8 cellular contexts compared by ENCODE assay signal in genomic region chr11:72743321-72744221, GRCh38. TPM values are rescaled to one million over a fixed set of nuclear protein-coding genes. Genes with fewer than 3 reads are reported as not detected.
A peak's percentile ranks its signal among the peaks of the same experiment; 100 is the strongest.
DNase-seq lines count a peak whose midpoint lies in the region; ATAC-seq and TF ChIP-seq lines count a peak whose summit lies in the region.

No MANE protein-coding gene starts in this region.

- no peak for DNase-seq in activated T-cell treated with anti-CD3 and anti-CD28 coated beads, Interleukin-2, amount 50 U/mL, for 72 hours
- no peak for DNase-seq in activated T-cell treated with anti-CD3 and anti-CD28 coated beads, Interleukin-2, amount 50 U/mL, for 48 hours
- DNase-seq in WERI-Rb-1, result peak; percentile 86
- no peak for DNase-seq in activated gamma-delta T cell (lab: John Stamatoyannopoulos, UW)
- no peak for DNase-seq in NCI-H1436 (lab: John Stamatoyannopoulos, UW)

- H3K36me3 Mint-ChIP-seq in activated T-cell treated with anti-CD3 and anti-CD28 coated beads, Interleukin-2, amount 50 U/mL, for 72 hours (ENCODE audit: insufficient read depth in 2 of 2), result no peaks in the 10 kb centered on the region
- peaks cover 2% of the 10 kb centered on the region for H3K36me3 Mint-ChIP-seq in stimulated activated naive CD8-positive, alpha-beta T cell treated with anti-CD3 and anti-CD28 coated beads, Interleukin-15, Interleukin-2, amounts not matched to agents 100 ng/mL and 50 ng/mL, for 24 hours (ENCODE audit: low read depth)

- H3K4me3 ChIP-seq in WERI-Rb-1 (ENCODE audit: low read depth, low read length), result no peak overlapping the region

- no peak for TF ChIP-seq CTCF in WERI-Rb-1 (IDR thresholded peaks at IDR 0.05; ENCODE audit: low read depth, low read length)

- no peaks in the 10 kb centered on the region for H3K27me3 Mint-ChIP-seq in activated T-cell treated with anti-CD3 and anti-CD28 coated beads, Interleukin-2, amount 50 U/mL, for 72 hours (ENCODE audit: low read depth)
- H3K27me3 Mint-ChIP-seq in stimulated activated naive CD8-positive, alpha-beta T cell treated with anti-CD3 and anti-CD28 coated beads, Interleukin-15, Interleukin-2, amounts not matched to agents 100 ng/mL and 50 ng/mL, for 24 hours, result no peaks in the 10 kb centered on the region

- H3K4me3 Mint-ChIP-seq in activated T-cell treated with anti-CD3 and anti-CD28 coated beads, Interleukin-2, amount 50 U/mL, for 72 hours, result no peak overlapping the region
- no peak overlapping the region for H3K4me3 Mint-ChIP-seq in stimulated activated naive CD8-positive, alpha-beta T cell treated with anti-CD3 and anti-CD28 coated beads, Interleukin-15, Interleukin-2, amounts not matched to agents 100 ng/mL and 50 ng/mL, for 24 hours

- H3K27ac ChIP-seq in WERI-Rb-1, result peak overlapping the region; percentile 86

- no peaks in the 10 kb centered on the region for H3K9me3 Mint-ChIP-seq in activated T-cell treated with anti-CD3 and anti-CD28 coated beads, Interleukin-2, amount 50 U/mL, for 72 hours
- H3K9me3 Mint-ChIP-seq in stimulated activated naive CD8-positive, alpha-beta T cell treated with anti-CD3 and anti-CD28 coated beads, Interleukin-15, Interleukin-2, amounts not matched to agents 100 ng/mL and 50 ng/mL, for 24 hours, result no peaks in the 10 kb centered on the region

- peak overlapping the region; percentile 60 for H3K27ac Mint-ChIP-seq in activated T-cell treated with anti-CD3 and anti-CD28 coated beads, Interleukin-2, amount 50 U/mL, for 72 hours
- peak overlapping the region; percentile 81 for H3K27ac Mint-ChIP-seq in stimulated activated naive CD8-positive, alpha-beta T cell treated with anti-CD3 and anti-CD28 coated beads, Interleukin-15, Interleukin-2, amounts not matched to agents 100 ng/mL and 50 ng/mL, for 24 hours

- H3K36me3 ChIP-seq in WERI-Rb-1, result no peaks in the 10 kb centered on the region

- H3K4me1 Mint-ChIP-seq in activated T-cell treated with anti-CD3 and anti-CD28 coated beads, Interleukin-2, amount 50 U/mL, for 72 hours (ENCODE audit: low read depth), result peaks cover 52% of the 10 kb centered on the region
- peaks cover 69% of the 10 kb centered on the region for H3K4me1 Mint-ChIP-seq in stimulated activated naive CD8-positive, alpha-beta T cell treated with anti-CD3 and anti-CD28 coated beads, Interleukin-15, Interleukin-2, amounts not matched to agents 100 ng/mL and 50 ng/mL, for 24 hours (ENCODE audit: low read depth)

- no peaks in the 10 kb centered on the region for H3K27me3 ChIP-seq in WERI-Rb-1 (ENCODE audit: insufficient read depth, low read depth, severe bottlenecking)

- H3K9me3 ChIP-seq in WERI-Rb-1 (ENCODE audit: severe bottlenecking), result no peaks in the 10 kb centered on the region

- ATAC-seq in activated T-cell treated with anti-CD3 and anti-CD28 coated beads, Interleukin-2, amount 50 U/mL, for 72 hours (replicated peaks in 1 of 2), result peak; percentile 39 to 52
- ATAC-seq in HG03066 (IDR thresholded peaks at IDR 0.05; ENCODE audit: low read depth, unreplicated experiment) (peak; percentile 50), SK-N-SH treated with all-trans-retinoic acid at 6 μM for 48 hours (no peak)

TF ChIP-seq in SK-N-SH treated with all-trans-retinoic acid at 6 μM for 48 hours, 23 proteins besides CTCF, POLR2A, EP300 and RAD21:
- TF ChIP-seq ZFP30 (CRISPR knock-in tag; IDR thresholded peaks at IDR 0.05) (no peak), OSR1 (CRISPR knock-in tag; IDR thresholded peaks at IDR 0.05) (no peak), ZFP3 (CRISPR knock-in tag; IDR thresholded peaks at IDR 0.05) (no peak), ESRRG (CRISPR knock-in tag; IDR thresholded peaks at IDR 0.05) (no peak), ARNTL (CRISPR knock-in tag; IDR thresholded peaks at IDR 0.05; ENCODE audit: borderline replicate concordance, low read depth) (no peak), ZNF70 (CRISPR knock-in tag; IDR thresholded peaks at IDR 0.05) (no peak), ISL1 (CRISPR knock-in tag; IDR thresholded peaks at IDR 0.05) (no peak), CREB5 (CRISPR knock-in tag; IDR thresholded peaks at IDR 0.05; ENCODE audit: low read depth) (no peak), TCF4 (CRISPR knock-in tag; IDR thresholded peaks at IDR 0.05; ENCODE audit: borderline replicate concordance) (no peak), SNAI2 (CRISPR knock-in tag; IDR thresholded peaks at IDR 0.05) (no peak), TOX (CRISPR knock-in tag; IDR thresholded peaks at IDR 0.05; ENCODE audit: borderline replicate concordance) (no peak), ZNF565 (CRISPR knock-in tag; conservative IDR thresholded peaks at IDR 0.05; ENCODE audit: low read depth) (no peak), ZNF8 (CRISPR knock-in tag; IDR thresholded peaks at IDR 0.05) (no peak)
- TF ChIP-seq, protein P1, sequence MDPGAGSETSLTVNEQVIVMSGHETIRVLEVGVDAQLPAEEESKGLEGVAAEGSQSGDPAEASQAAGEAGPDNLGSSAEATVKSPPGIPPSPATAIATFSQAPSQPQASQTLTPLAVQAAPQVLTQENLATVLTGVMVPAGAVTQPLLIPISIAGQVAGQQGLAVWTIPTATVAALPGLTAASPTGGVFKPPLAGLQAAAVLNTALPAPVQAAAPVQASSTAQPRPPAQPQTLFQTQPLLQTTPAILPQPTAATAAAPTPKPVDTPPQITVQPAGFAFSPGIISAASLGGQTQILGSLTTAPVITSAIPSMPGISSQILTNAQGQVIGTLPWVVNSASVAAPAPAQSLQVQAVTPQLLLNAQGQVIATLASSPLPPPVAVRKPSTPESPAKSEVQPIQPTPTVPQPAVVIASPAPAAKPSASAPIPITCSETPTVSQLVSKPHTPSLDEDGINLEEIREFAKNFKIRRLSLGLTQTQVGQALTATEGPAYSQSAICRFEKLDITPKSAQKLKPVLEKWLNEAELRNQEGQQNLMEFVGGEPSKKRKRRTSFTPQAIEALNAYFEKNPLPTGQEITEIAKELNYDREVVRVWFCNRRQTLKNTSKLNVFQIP (CRISPR knock-in tag; IDR thresholded peaks at IDR 0.05; ENCODE audit: borderline replicate concordance, low read depth), result no peak
- TF ChIP-seq, protein P2, sequence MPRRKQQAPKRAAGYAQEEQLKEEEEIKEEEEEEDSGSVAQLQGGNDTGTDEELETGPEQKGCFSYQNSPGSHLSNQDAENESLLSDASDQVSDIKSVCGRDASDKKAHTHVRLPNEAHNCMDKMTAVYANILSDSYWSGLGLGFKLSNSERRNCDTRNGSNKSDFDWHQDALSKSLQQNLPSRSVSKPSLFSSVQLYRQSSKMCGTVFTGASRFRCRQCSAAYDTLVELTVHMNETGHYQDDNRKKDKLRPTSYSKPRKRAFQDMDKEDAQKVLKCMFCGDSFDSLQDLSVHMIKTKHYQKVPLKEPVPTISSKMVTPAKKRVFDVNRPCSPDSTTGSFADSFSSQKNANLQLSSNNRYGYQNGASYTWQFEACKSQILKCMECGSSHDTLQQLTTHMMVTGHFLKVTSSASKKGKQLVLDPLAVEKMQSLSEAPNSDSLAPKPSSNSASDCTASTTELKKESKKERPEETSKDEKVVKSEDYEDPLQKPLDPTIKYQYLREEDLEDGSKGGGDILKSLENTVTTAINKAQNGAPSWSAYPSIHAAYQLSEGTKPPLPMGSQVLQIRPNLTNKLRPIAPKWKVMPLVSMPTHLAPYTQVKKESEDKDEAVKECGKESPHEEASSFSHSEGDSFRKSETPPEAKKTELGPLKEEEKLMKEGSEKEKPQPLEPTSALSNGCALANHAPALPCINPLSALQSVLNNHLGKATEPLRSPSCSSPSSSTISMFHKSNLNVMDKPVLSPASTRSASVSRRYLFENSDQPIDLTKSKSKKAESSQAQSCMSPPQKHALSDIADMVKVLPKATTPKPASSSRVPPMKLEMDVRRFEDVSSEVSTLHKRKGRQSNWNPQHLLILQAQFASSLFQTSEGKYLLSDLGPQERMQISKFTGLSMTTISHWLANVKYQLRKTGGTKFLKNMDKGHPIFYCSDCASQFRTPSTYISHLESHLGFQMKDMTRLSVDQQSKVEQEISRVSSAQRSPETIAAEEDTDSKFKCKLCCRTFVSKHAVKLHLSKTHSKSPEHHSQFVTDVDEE (CRISPR knock-in tag; IDR thresholded peaks at IDR 0.05), result no peak
- TF ChIP-seq, protein P3, sequence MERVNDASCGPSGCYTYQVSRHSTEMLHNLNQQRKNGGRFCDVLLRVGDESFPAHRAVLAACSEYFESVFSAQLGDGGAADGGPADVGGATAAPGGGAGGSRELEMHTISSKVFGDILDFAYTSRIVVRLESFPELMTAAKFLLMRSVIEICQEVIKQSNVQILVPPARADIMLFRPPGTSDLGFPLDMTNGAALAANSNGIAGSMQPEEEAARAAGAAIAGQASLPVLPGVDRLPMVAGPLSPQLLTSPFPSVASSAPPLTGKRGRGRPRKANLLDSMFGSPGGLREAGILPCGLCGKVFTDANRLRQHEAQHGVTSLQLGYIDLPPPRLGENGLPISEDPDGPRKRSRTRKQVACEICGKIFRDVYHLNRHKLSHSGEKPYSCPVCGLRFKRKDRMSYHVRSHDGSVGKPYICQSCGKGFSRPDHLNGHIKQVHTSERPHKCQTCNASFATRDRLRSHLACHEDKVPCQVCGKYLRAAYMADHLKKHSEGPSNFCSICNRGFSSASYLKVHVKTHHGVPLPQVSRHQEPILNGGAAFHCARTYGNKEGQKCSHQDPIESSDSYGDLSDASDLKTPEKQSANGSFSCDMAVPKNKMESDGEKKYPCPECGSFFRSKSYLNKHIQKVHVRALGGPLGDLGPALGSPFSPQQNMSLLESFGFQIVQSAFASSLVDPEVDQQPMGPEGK (CRISPR knock-in tag; IDR thresholded peaks at IDR 0.05; ENCODE audit: borderline replicate concordance), result no peak

RNA-seq across cellular contexts. Expression of gene ARAP1, which starts 8.6 kb away (rescaled TPM):
- 10 to 100 TPM; 81.7 to 93.4 TPM for total RNA-seq in activated T-cell treated with anti-CD3 and anti-CD28 coated beads, Interleukin-2, amount 50 U/mL, for 72 hours

RNA-seq across cellular contexts. Expression of gene STARD10, which starts 50.3 kb away (rescaled TPM):
- 10 to 100 TPM; 31.9 to 41.3 TPM for total RNA-seq in activated T-cell treated with anti-CD3 and anti-CD28 coated beads, Interleukin-2, amount 50 U/mL, for 72 hours
